Comparison of ENCODE assay signal across 31 cellular contexts in the genomic region with DNA sequence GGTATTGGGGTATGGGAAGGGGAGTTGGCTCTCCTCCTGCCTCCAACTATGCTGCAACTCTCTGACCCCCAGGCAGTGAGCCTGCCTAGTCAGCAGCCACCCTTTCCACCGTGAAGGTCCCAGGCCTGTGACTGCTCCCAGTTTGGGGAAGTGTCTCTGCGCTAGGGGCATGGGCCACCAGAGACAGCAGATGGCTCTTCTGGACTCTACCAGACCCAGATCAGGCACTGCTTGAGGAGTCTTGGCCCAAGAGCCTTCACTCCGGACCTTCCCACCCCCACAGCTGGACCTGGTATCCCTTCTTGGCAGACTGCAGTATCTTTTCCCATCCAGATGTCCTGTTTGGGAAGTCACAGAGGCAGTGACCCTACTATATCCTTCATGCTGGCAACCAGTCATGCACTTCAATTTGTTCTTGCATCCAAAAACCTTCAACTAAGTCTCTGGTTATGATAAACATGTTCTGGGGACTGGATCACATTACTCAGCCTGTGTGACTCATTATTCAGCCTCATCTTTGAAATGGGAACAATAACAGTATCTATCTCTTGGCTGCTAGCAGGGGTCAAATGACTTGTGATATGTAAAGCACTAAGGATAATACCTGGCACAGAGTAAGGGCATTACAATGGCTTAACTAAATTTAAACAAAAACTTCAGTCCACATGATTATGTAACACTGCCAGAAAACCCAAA.
DNase-seq lines count a peak whose midpoint lies in the region; ATAC-seq and TF ChIP-seq lines count a peak whose summit lies in the region.
"Had no signal": no experiment of that assay in that cellular context is flagged by ENCODE, and none has a peak within 500 bp of the region (broad histone marks: within the 10 kb centered on the region; RNA-seq: fewer than 3 reads in every experiment).

No MANE protein-coding gene starts in this region.

- H3K4me3 ChIP-seq in body of pancreas: no peak overlapping the region
- no peak overlapping the region for H3K4me3 ChIP-seq in upper lobe of left lung
- H3K4me3 ChIP-seq: hepatocyte, lower lobe of right lung, mucosa of descending colon, sigmoid colon, SJSA1, transverse colon had no signal

- H3K4me1 ChIP-seq in body of pancreas (no peaks in the 10 kb centered on the region), upper lobe of left lung (no peaks in the 10 kb centered on the region)
- H3K4me1 ChIP-seq: lower lobe of right lung, parathyroid adenoma, SJSA1, transverse colon had no signal

- TF ChIP-seq CTCF in body of pancreas (IDR thresholded peaks at IDR 0.05) (no peak), upper lobe of left lung (IDR thresholded peaks at IDR 0.05) (no peak), glutamatergic neuron (IDR thresholded peaks at IDR 0.05; ENCODE audit: partially characterized antibody, unreplicated experiment) (no peak)

- 71 to 92% methylated on average over 1 to 3 of the region's 3 CpGs for WGBS in body of pancreas, 2 donors
- 83 to 87% methylated on average over 3 of the region's 3 CpGs for WGBS in upper lobe of left lung, 2 donors

- no peaks in the 10 kb centered on the region for H3K4me1 Mint-ChIP-seq in glutamatergic neuron (ENCODE audit: low read depth, unreplicated experiment)
- H3K4me1 Mint-ChIP-seq: B cell had no signal

- no peaks in the 10 kb centered on the region for H3K27me3 ChIP-seq in body of pancreas
- no peaks in the 10 kb centered on the region for H3K27me3 ChIP-seq in upper lobe of left lung
- H3K27me3 ChIP-seq: hepatocyte, sigmoid colon, SJSA1, transverse colon had no signal

- H3K36me3 ChIP-seq in body of pancreas (replicated peaks in 1 of 2; ENCODE audit: insufficient read depth in 1 of 2, low read depth in 2 of 2): no peaks in the 10 kb centered on the region
- no peaks in the 10 kb centered on the region for H3K36me3 ChIP-seq in upper lobe of left lung
- H3K36me3 ChIP-seq: lower lobe of right lung, sigmoid colon, SJSA1, transverse colon had no signal

- H3K9me3 ChIP-seq in body of pancreas (peaks cover 0 to 12% (median 0%) of the 10 kb centered on the region in 3 donors), upper lobe of left lung (peaks cover 0 to 27% (median 13%) of the 10 kb centered on the region in 4 donors)

- H3K9me3 Mint-ChIP-seq in activated naive CD4-positive, alpha-beta T cell treated with anti-CD3 and anti-CD28 coated beads, Interleukin-2, amount 50 U/mL, for 72 hours: peaks cover 20 to 24% of the 10 kb centered on the region in 2 donors
- peaks cover 11% of the 10 kb centered on the region for H3K9me3 Mint-ChIP-seq in glutamatergic neuron (ENCODE audit: unreplicated experiment)

- no peak for DNase-seq in activated naive CD4-positive, alpha-beta T cell treated with anti-CD3 and anti-CD28 coated beads, Interleukin-2, amount 50 U/mL, for 72 hours (ENCODE audit: low spot score in 2 of 2)
- DNase-seq in activated naive CD4-positive, alpha-beta T cell treated with anti-CD3 and anti-CD28 coated beads, Interleukin-2, amount 50 U/mL, for 16 hours: no peak
- DNase-seq in body of pancreas (peak in 1 of 4 donors; percentile 13), left cardiac atrium (no peak), upper lobe of left lung (no peak), glutamatergic neuron (no peak)
- DNase-seq: activated CD4-positive, CD25-positive, alpha-beta regulatory T cell treated with anti-CD3 and anti-CD28 coated beads, Interleukin-2, amount 50 U/mL, for 72 hours; activated naive CD4-positive, alpha-beta T cell treated with Interleukin-2 at 50 U/mL for 16 hours; activated T-cell treated with anti-CD3 and anti-CD28 coated beads, Interleukin-2, amount 50 U/mL, for 4 hours; CD8-positive, alpha-beta memory T cell; foreskin melanocyte; GDM1; HFFc6; KG1; lower lobe of right lung; MV-4-11; NCI-H510A; sigmoid colon; stimulated activated CD4-positive, alpha-beta T cell treated with anti-CD3 and anti-CD28 coated beads, Interleukin-15, amount 100 ng/mL, for 24 hours; T-helper 1 cell; transverse colon had no signal

- no peak overlapping the region for H3K4me3 Mint-ChIP-seq in glutamatergic neuron (ENCODE audit: unreplicated experiment)
- H3K4me3 Mint-ChIP-seq: activated T-cell treated with anti-CD3 and anti-CD28 coated beads, Interleukin-2, amount 50 U/mL, for 4 hours; B cell; central memory CD8-positive, alpha-beta T cell; HFFc6; nephron had no signal

- ATAC-seq in activated naive CD4-positive, alpha-beta T cell treated with anti-CD3 and anti-CD28 coated beads, Interleukin-2, amount 50 U/mL, for 72 hours: peak; percentile 48 to 63
- ATAC-seq in body of pancreas (peak; percentile 45), left cardiac atrium (peak; percentile 56 to 61), upper lobe of left lung (ENCODE audit: low FRiP score in 2 of 2) (peak; percentile 51 to 72), HG03439 (IDR thresholded peaks at IDR 0.05; ENCODE audit: unreplicated experiment) (no peak), HG03354 (IDR thresholded peaks at IDR 0.05; ENCODE audit: poor library complexity, severe bottlenecking, unreplicated experiment) (no peak)
- ATAC-seq: lower lobe of right lung, mucosa of descending colon had no signal

- H3K27ac ChIP-seq in body of pancreas (no peak overlapping the region), upper lobe of left lung (no peak overlapping the region)
- H3K27ac ChIP-seq: epithelial cell of prostate, hepatocyte, lower lobe of right lung, parathyroid adenoma, sigmoid colon, SJSA1 had no signal

- peaks cover 2% of the 10 kb centered on the region for H3K27me3 Mint-ChIP-seq in glutamatergic neuron (ENCODE audit: unreplicated experiment)
- H3K27me3 Mint-ChIP-seq: central memory CD8-positive, alpha-beta T cell had no signal

- intact Hi-C loops in body of pancreas (cut with DNase I): no loop called here
- intact Hi-C loops in left cardiac atrium (cut with DNase I): no loop called here

- TF ChIP-seq EP300 in upper lobe of left lung (IDR thresholded peaks at IDR 0.05): no peak

- no peak for TF ChIP-seq POLR2A in body of pancreas (IDR thresholded peaks at IDR 0.05)
- TF ChIP-seq POLR2A in upper lobe of left lung (IDR thresholded peaks at IDR 0.05): no peak

- H3K36me3 Mint-ChIP-seq in activated naive CD4-positive, alpha-beta T cell treated with anti-CD3 and anti-CD28 coated beads, Interleukin-2, amount 50 U/mL, for 72 hours: peaks cover 22 to 24% of the 10 kb centered on the region in 2 donors
- H3K36me3 Mint-ChIP-seq in glutamatergic neuron (ENCODE audit: unreplicated experiment): peaks cover 36% of the 10 kb centered on the region

- no peak overlapping the region for H3K27ac Mint-ChIP-seq in activated naive CD4-positive, alpha-beta T cell treated with anti-CD3 and anti-CD28 coated beads, Interleukin-2, amount 50 U/mL, for 72 hours
- no peak overlapping the region for H3K27ac Mint-ChIP-seq in glutamatergic neuron (ENCODE audit: unreplicated experiment)
- H3K27ac Mint-ChIP-seq: B cell; CD8-positive, alpha-beta memory T cell; HFFc6; nephron had no signal

Comparison
In these comparisons a context has a peak if more than half of its experiments do, and no peak if none do; other contexts are left out.
1. ATAC-seq: peak in activated naive CD4-positive, alpha-beta T cell treated with anti-CD3 and anti-CD28 coated beads, Interleukin-2, amount 50 U/mL, for 72 hours (2 of 2), body of pancreas (single experiment), left cardiac atrium (2 of 2) and upper lobe of left lung (2 of 2); none in HG03439 (single experiment) and HG03354 (single experiment).